19 cellular contexts compared by ENCODE assay signal in genomic region chr3:9691636-9692035, GRCh38. TPM values are rescaled to one million over a fixed set of nuclear protein-coding genes. Genes with fewer than 3 reads are reported as not detected.
DNase-seq lines count a peak whose midpoint lies in the region; ATAC-seq and TF ChIP-seq lines count a peak whose summit lies in the region.
"Had no signal": no experiment of that assay in that cellular context is flagged by ENCODE, and none has a peak within 500 bp of the region (broad histone marks: within the 10 kb centered on the region; RNA-seq: fewer than 3 reads in every experiment).

No MANE protein-coding gene starts in this region.

- H3K4me1 ChIP-seq in BLaER1 treated with 17β-estradiol and CSF1 and Interleukin-3, amounts not matched to agents 10 nM and 100 nM: peaks cover 19 to 44% (median 32%) of the 10 kb centered on the region in 10 experiments
- H3K4me1 ChIP-seq in suprapubic skin: no peaks in the 10 kb centered on the region
- H3K4me1 ChIP-seq: HAP-1 had no signal

- peak overlapping the region in 3 of 11 experiments; percentile 15 to 24 (median 18); a peak in 2 of 22 replicates for H3K27ac ChIP-seq in BLaER1 treated with 17β-estradiol and CSF1 and Interleukin-3, amounts not matched to agents 10 nM and 100 nM
- H3K27ac ChIP-seq in suprapubic skin: no peak overlapping the region

- H3K27ac Mint-ChIP-seq in IgD-negative memory B cell: peak overlapping the region in 2 of 3 donors; percentile 43 to 59
- H3K27ac Mint-ChIP-seq: CD8-positive, alpha-beta T cell; GM23338 had no signal

- TF ChIP-seq EP300 in suprapubic skin (IDR thresholded peaks at IDR 0.05): no peak

- no peak overlapping the region for H3K4me3 Mint-ChIP-seq in IgD-negative memory B cell
- H3K4me3 Mint-ChIP-seq: CD8-positive, alpha-beta T cell; GM23338 had no signal

- DNase-seq in astrocyte of the hippocampus (ENCODE audit: low read depth, low spot score) (peak; percentile 13), posterior vena cava (ENCODE audit: low spot score) (peak; percentile 47), omental fat pad (ENCODE audit: low spot score) (no peak), suprapubic skin (ENCODE audit: low spot score in 2 of 2) (no peak)
- DNase-seq: CD8-positive, alpha-beta T cell; DMS153; NCI-H1105 treated with DMSO at 0.1 percent for 48 hours; NCI-H2029 treated with DMSO at 0.1 percent for 48 hours; NCI-H524 treated with DMSO at 0.1 percent for 48 hours; NCI-H82 had no signal

- no peaks in the 10 kb centered on the region for H3K9me3 Mint-ChIP-seq in IgD-negative memory B cell
- H3K9me3 Mint-ChIP-seq: CD8-positive, alpha-beta T cell; GM23338 had no signal

- ATAC-seq in GM18519 (IDR thresholded peaks at IDR 0.05; ENCODE audit: low FRiP score, unreplicated experiment): no peak
- ATAC-seq in omental fat pad (ENCODE audit: low FRiP score): no peak
- ATAC-seq: CD8-positive, alpha-beta T cell; GM23338; Panc1 had no signal

- 96% methylated on average over 2 of the region's 2 CpGs for WGBS in suprapubic skin

- peak overlapping the region in 8 of 11 experiments; percentile 57 to 88 (median 83); a peak in 16 of 22 replicates for H3K4me2 ChIP-seq in BLaER1 treated with 17β-estradiol and CSF1 and Interleukin-3, amounts not matched to agents 10 nM and 100 nM
- H3K4me2 ChIP-seq: GM23338 had no signal

- TF ChIP-seq CTCF in omental fat pad (IDR thresholded peaks at IDR 0.05) (no peak), suprapubic skin (IDR thresholded peaks at IDR 0.05) (no peak)

- no peaks in the 10 kb centered on the region for H3K27me3 ChIP-seq in BLaER1 treated with 17β-estradiol and CSF1 and Interleukin-3, amounts not matched to agents 10 nM and 100 nM
- no peaks in the 10 kb centered on the region for H3K27me3 ChIP-seq in suprapubic skin

- peak overlapping the region in 1 of 11 experiments; percentile 36; a peak in 2 of 22 replicates for H3K9ac ChIP-seq in BLaER1 treated with 17β-estradiol and CSF1 and Interleukin-3, amounts not matched to agents 10 nM and 100 nM

- H4K20me1 ChIP-seq in BLaER1 treated with 17β-estradiol and CSF1 and Interleukin-3, amounts not matched to agents 10 nM and 100 nM: peaks cover 55 to 100% (median 94%) of the 10 kb centered on the region in 11 experiments; a peak in 21 of 22 replicates

- peaks cover 92 to 100% (median 95%) of the 10 kb centered on the region in 11 experiments for H3K36me3 ChIP-seq in BLaER1 treated with 17β-estradiol and CSF1 and Interleukin-3, amounts not matched to agents 10 nM and 100 nM
- H3K36me3 ChIP-seq in suprapubic skin: peaks cover 99% of the 10 kb centered on the region

- no peaks in the 10 kb centered on the region for H3K9me3 ChIP-seq in BLaER1 treated with 17β-estradiol and CSF1 and Interleukin-3, amounts not matched to agents 10 nM and 100 nM (replicated peaks in 1 of 11)
- H3K9me3 ChIP-seq in suprapubic skin: no peaks in the 10 kb centered on the region
- H3K9me3 ChIP-seq: HAP-1 had no signal

- no peak for TF ChIP-seq POLR2A in suprapubic skin (IDR thresholded peaks at IDR 0.05)

- peaks cover 3% of the 10 kb centered on the region for H3K36me3 Mint-ChIP-seq in IgD-negative memory B cell

- no peak overlapping the region for H3K4me3 ChIP-seq in BLaER1 treated with 17β-estradiol and CSF1 and Interleukin-3, amounts not matched to agents 10 nM and 100 nM
- H3K4me3 ChIP-seq in suprapubic skin: no peak overlapping the region
- H3K4me3 ChIP-seq: GM23338, HAP-1 had no signal

- H3K4me1 Mint-ChIP-seq in IgD-negative memory B cell: peaks cover 17 to 20% (median 20%) of the 10 kb centered on the region in 3 donors
- H3K4me1 Mint-ChIP-seq: GM23338 had no signal

- no peaks in the 10 kb centered on the region for H3K27me3 Mint-ChIP-seq in IgD-negative memory B cell

- intact Hi-C loops in posterior vena cava (cut with DNase I): no loop called here

RNA-seq across cellular contexts. Expression of gene CPNE9, which starts 12.0 kb away (rescaled TPM):
- polyA plus RNA-seq in IgD-negative memory B cell: not detected
- not detected for total RNA-seq in posterior vena cava
- total RNA-seq in omental fat pad: not detected
- total RNA-seq in suprapubic skin: 1 to 10 TPM in 2 of 4 donors, under 1 TPM in 2; 0.49 to 3.4 (median 2.1) TPM
- total RNA-seq: Daoy, M059J had no signal
- polyA plus RNA-seq: BJ had no signal

RNA-seq across cellular contexts. Expression of gene BRPF1, which starts 39.9 kb away (rescaled TPM):
- 14.2 TPM for polyA plus RNA-seq in IgD-negative memory B cell
- total RNA-seq in posterior vena cava: 10 to 100 TPM; 15.6 to 17.5 TPM
- total RNA-seq in omental fat pad: 10 to 100 TPM; 15.6 to 35.7 (median 17.8) TPM
- total RNA-seq in suprapubic skin: 10 to 100 TPM; 24.6 to 35.6 (median 29.4) TPM

RNA-seq across cellular contexts. Expression of gene MTMR14, which starts 42.3 kb away (rescaled TPM):
- polyA plus RNA-seq in IgD-negative memory B cell: 128 TPM
- total RNA-seq in posterior vena cava: 10 to 100 TPM; 15.1 to 23.8 TPM
- 10 to 100 TPM; 23.5 to 43.5 (median 32.4) TPM for total RNA-seq in omental fat pad
- 10 to 100 TPM; 27.9 to 45.3 (median 32.7) TPM for total RNA-seq in suprapubic skin

RNA-seq across cellular contexts. Expression of gene OGG1, which starts 58.1 kb away (rescaled TPM):
- polyA plus RNA-seq in IgD-negative memory B cell: 20.7 TPM
- 10 to 100 TPM; 15.4 to 23.4 TPM for total RNA-seq in posterior vena cava
- total RNA-seq in omental fat pad: 10 to 100 TPM; 15.6 to 27.1 (median 19.5) TPM
- total RNA-seq in suprapubic skin: 10 to 100 TPM; 15.7 to 29.6 (median 25.5) TPM

Comparison
In these comparisons a context has a peak if more than half of its experiments do, and no peak if none do; other contexts are left out.
1. DNase-seq: peak in astrocyte of the hippocampus (single experiment) and posterior vena cava (single experiment); none in omental fat pad (single experiment) and suprapubic skin (0 of 2).